8 cellular contexts compared by ENCODE assay signal in the genomic region with DNA sequence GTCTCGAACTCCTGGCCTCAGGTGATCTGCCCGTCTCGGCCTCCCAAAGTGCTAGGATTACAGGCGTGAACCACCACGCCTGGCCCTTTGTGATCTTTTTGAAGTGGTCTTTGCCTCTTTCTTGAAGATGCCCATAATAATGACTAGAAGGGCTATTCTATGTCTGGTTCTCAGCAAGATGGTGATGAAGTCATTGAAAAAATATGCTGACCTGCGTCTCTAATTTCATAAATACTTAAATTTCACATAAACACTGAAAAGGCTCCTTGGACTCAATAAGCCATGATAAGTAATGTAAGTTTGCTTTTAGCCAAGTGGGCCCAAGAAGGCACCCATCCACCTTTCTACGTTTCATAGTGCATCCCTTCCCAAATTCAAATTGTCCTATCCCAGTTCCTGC. TPM values are rescaled to one million over a fixed set of nuclear protein-coding genes. Genes with fewer than 3 reads are reported as not detected.
DNase-seq lines count a peak whose midpoint lies in the region; ATAC-seq, FAIRE-seq and TF ChIP-seq lines count a peak whose summit lies in the region.

No MANE protein-coding gene starts in this region.

- no peak overlapping the region for H3K4ac ChIP-seq in H1 (replicated peaks; ENCODE audit: insufficient read length, low read depth, low read length)

- TF ChIP-seq CTCF in DND-41 (IDR thresholded peaks at IDR 0.05; ENCODE audit: borderline replicate concordance, extremely low read depth, low read length, poor library complexity, severe bottlenecking) (no peak), OCI-LY7 (conservative IDR thresholded peaks at IDR 0.05; ENCODE audit: low read length) (no peak), H1 (IDR thresholded peaks at IDR 0.05; ENCODE audit: control extremely low read depth in 1 of 3, insufficient read depth in 1 of 3, low read depth in 1 of 3, low read length in 3 of 3) (no peak), osteoblast (IDR thresholded peaks at IDR 0.05; ENCODE audit: extremely low read depth, low read depth, low read length) (no peak)

- no peak for TF ChIP-seq POLR2A in H1 (IDR thresholded peaks at IDR 0.05; ENCODE audit: control extremely low read depth in 1 of 2, low read depth in 2 of 2, low read length in 2 of 2)

- no peak overlapping the region for H3K14ac ChIP-seq in H1 (ENCODE audit: insufficient read length)

- H4K8ac ChIP-seq in H1 (ENCODE audit: extremely low read depth, insufficient read depth, low read length), result no peak overlapping the region

- no peaks in the 10 kb centered on the region for H3K23me2 ChIP-seq in H1 (ENCODE audit: low read depth, low read length)

- BruUV-seq in OCI-LY7 (replicated peaks; lab: Mats Ljungman, UMichigan), result no TSS peak

- H3K9me2 ChIP-seq in OCI-LY7 (ENCODE audit: insufficient read depth, low read length), result no peaks in the 10 kb centered on the region

- H4K91ac ChIP-seq in H1 (replicated peaks; ENCODE audit: insufficient read length, low read length), result no peak overlapping the region

- H2BK5ac ChIP-seq in H1 (ENCODE audit: low read depth, low read length), result no peak overlapping the region

- no peak for TF ChIP-seq RAD21 in H1 (IDR thresholded peaks at IDR 0.05 in 1 of 2, conservative IDR thresholded peaks at IDR 0.05 in 1 of 2; ENCODE audit: low read depth in 2 of 2, low read length in 2 of 2)

- no peak overlapping the region for H2BK120ac ChIP-seq in H1 (replicated peaks; ENCODE audit: low read depth, low read length)

- no peak overlapping the region for H2BK15ac ChIP-seq in H1 (ENCODE audit: low read length)

- H2BK12ac ChIP-seq in H1 (ENCODE audit: low read depth, low read length), result no peak overlapping the region

- no peak overlapping the region for H3K56ac ChIP-seq in H1 (replicated peaks; ENCODE audit: insufficient read length, low read depth, low read length)

- H4K20me1 ChIP-seq in DND-41 (ENCODE audit: insufficient read depth, low read length), result peaks cover 13% of the 10 kb centered on the region
- H4K20me1 ChIP-seq in OCI-LY7 (ENCODE audit: insufficient read depth, low read length), result peaks cover 14% of the 10 kb centered on the region
- peaks cover 2% of the 10 kb centered on the region in 2 experiments for H4K20me1 ChIP-seq in H1 (replicated peaks in 1 of 2; ENCODE audit: control insufficient read depth in 1 of 2, insufficient read depth in 2 of 2, low read length in 2 of 2)
- no peaks in the 10 kb centered on the region for H4K20me1 ChIP-seq in osteoblast (ENCODE audit: insufficient read depth, low read length)

- H3K9me3 ChIP-seq in DND-41 (ENCODE audit: insufficient read depth, low read length, severe bottlenecking), result no peaks in the 10 kb centered on the region
- no peaks in the 10 kb centered on the region for H3K9me3 ChIP-seq in OCI-LY7 (ENCODE audit: low read length)
- H3K9me3 ChIP-seq in H1 (ENCODE audit: insufficient read depth in 2 of 2, low read depth in 1 of 2, low read length in 1 of 2), result no peaks in the 10 kb centered on the region
- H3K9me3 ChIP-seq in osteoblast (ENCODE audit: low read depth, low read length), result no peaks in the 10 kb centered on the region

- H3K23ac ChIP-seq in H1 (ENCODE audit: insufficient read length), result no peak overlapping the region

- no peaks in the 10 kb centered on the region for H3K79me1 ChIP-seq in H1 (ENCODE audit: low read depth, low read length)

- H3K27ac ChIP-seq in DND-41 (ENCODE audit: low read length) (peak overlapping the region; percentile 93), OCI-LY7 (ENCODE audit: low read depth, low read length, poor library complexity, severe bottlenecking) (no peak overlapping the region), H1 (ENCODE audit: low read depth, low read length) (no peak overlapping the region), osteoblast (ENCODE audit: low read depth, low read length) (peak overlapping the region; percentile 94)

- no peak for FAIRE-seq in H1 (lab: Jason Lieb, UNC)

- H3K79me2 ChIP-seq in DND-41 (ENCODE audit: insufficient read depth, low read length) (peaks cover 37% of the 10 kb centered on the region), OCI-LY7 (ENCODE audit: insufficient read depth, low read depth, low read length) (peaks cover 36% of the 10 kb centered on the region), H1 (ENCODE audit: control insufficient read depth in 1 of 2, insufficient read depth in 2 of 2, low read length in 2 of 2) (peaks cover 9 to 36% of the 10 kb centered on the region in 2 experiments), osteoblast (ENCODE audit: insufficient read depth, low read length) (peaks cover 33% of the 10 kb centered on the region)

- H4K5ac ChIP-seq in H1 (ENCODE audit: insufficient read length, low read depth, low read length), result peak overlapping the region; percentile 91

- ATAC-seq in DND-41 (ENCODE audit: insufficient read depth, low read depth) (no peak), GM19324 (IDR thresholded peaks at IDR 0.05; ENCODE audit: low FRiP score, unreplicated experiment) (no peak), GM21447 (IDR thresholded peaks at IDR 0.05; ENCODE audit: unreplicated experiment) (no peak)

- POLR2A ChIA-PET in OCI-LY7 (lab: Charles Lee) (interaction anchor here (1.0 kb wide), 1 partner anchor 40 kb away, joined by 3 read pairs; no protein-coding TSS in a partner anchor), H1 (lab: Charles Lee; ENCODE audit: partially characterized antibody) (interaction anchor here (0.6 to 2.6 kb wide), 9 partner anchors 11 to 449 kb away, joined by 3 to 15 read pairs (median 4); partner anchors contain the start of gene LEO1)

- H2AK5ac ChIP-seq in H1 (ENCODE audit: low read depth, low read length), result no peak overlapping the region

- H3K9ac ChIP-seq in DND-41 (ENCODE audit: low read depth, low read length) (peak overlapping the region; percentile 90), H1 (replicated peaks in 1 of 4; ENCODE audit: extremely low read depth in 1 of 4, low read depth in 3 of 4, low read length in 3 of 4) (no peak overlapping the region; a peak in 1 of 7 replicates)

- peaks cover 31% of the 10 kb centered on the region for H3K4me1 ChIP-seq in DND-41 (ENCODE audit: insufficient read depth, low read length)
- H3K4me1 ChIP-seq in OCI-LY7 (ENCODE audit: insufficient read depth, low read length, poor library complexity, severe bottlenecking), result peaks cover 36% of the 10 kb centered on the region
- H3K4me1 ChIP-seq in H1 (replicated peaks in 1 of 4; ENCODE audit: control insufficient read depth in 3 of 4, insufficient read depth in 4 of 4, low read length in 3 of 4), result peaks cover 2 to 11% (median 4%) of the 10 kb centered on the region in 4 experiments; a peak in 5 of 7 replicates
- H3K4me1 ChIP-seq in osteoblast (ENCODE audit: insufficient read depth, low read length), result peaks cover 24% of the 10 kb centered on the region

- H2AFZ ChIP-seq in DND-41 (ENCODE audit: low read depth, low read length), result peak overlapping the region; percentile 89
- H2AFZ ChIP-seq in OCI-LY7 (ENCODE audit: low read length), result peak overlapping the region; percentile 67; the same call in 1 of the 2 replicates
- no peak overlapping the region for H2AFZ ChIP-seq in H1 (ENCODE audit: low read length)
- H2AFZ ChIP-seq in osteoblast (ENCODE audit: low read length), result peak overlapping the region; percentile 93

- H2BK20ac ChIP-seq in H1 (ENCODE audit: low read length), result no peak overlapping the region

- TF ChIP-seq EP300 in H1 (IDR thresholded peaks at IDR 0.05; ENCODE audit: borderline replicate concordance in 1 of 2, low read depth in 2 of 2, low read length in 2 of 2), result no peak

- CTCF ChIA-PET in OCI-LY7 (lab: Charles Lee; ENCODE audit: unreplicated experiment) (no interaction called here), H1 (lab: Charles Lee; ENCODE audit: partially characterized antibody) (interaction anchor here (0.5 kb wide), 1 partner anchor 1651 kb away, joined by 3 read pairs; no protein-coding TSS in a partner anchor)

- no peak overlapping the region for H3K18ac ChIP-seq in H1 (ENCODE audit: extremely low read depth, low read length)

- H3K27me3 ChIP-seq in DND-41 (ENCODE audit: insufficient read depth, low read length, poor library complexity) (no peaks in the 10 kb centered on the region), H1 (replicated peaks in 1 of 4; ENCODE audit: control insufficient read depth in 3 of 4, extremely low read depth in 1 of 4, insufficient read depth in 3 of 4, low read length in 3 of 4) (no peaks in the 10 kb centered on the region), osteoblast (ENCODE audit: insufficient read depth, low read length) (no peaks in the 10 kb centered on the region)

- peak overlapping the region in 1 of 2 experiments; percentile 91; a peak in 2 of 4 replicates for H3K4me3 ChIP-seq in DND-41 (ENCODE audit: low read depth in 1 of 2, low read length in 2 of 2)
- H3K4me3 ChIP-seq in OCI-LY7 (ENCODE audit: low read depth, low read length, poor library complexity, severe bottlenecking), result peak overlapping the region; percentile 82
- H3K4me3 ChIP-seq in H1 (ENCODE audit: extremely low read depth in 1 of 4, insufficient read depth in 2 of 4, low read depth in 3 of 4, low read length in 4 of 4), result peak overlapping the region in 3 of 4 experiments; percentile 60 to 90 (median 63); a peak in 5 of 8 replicates
- peak overlapping the region; percentile 96 for H3K4me3 ChIP-seq in osteoblast (ENCODE audit: insufficient read depth, low read length)

- DNase-seq in DND-41, result no peak
- no peak for DNase-seq in OCI-LY7 (ENCODE audit: low spot score)
- no peak for DNase-seq in H1 (ENCODE audit: low read depth in 1 of 2, low spot score in 2 of 2)
- peak; percentile 86 for DNase-seq in osteoblast (ENCODE audit: insufficient read length, low spot score, missing footprints)
- no peak for DNase-seq in AG20443 (ENCODE audit: low spot score)
- no peak for DNase-seq in activated CD4-positive, alpha-beta T cell treated with anti-CD3 and anti-CD28 coated beads, Interleukin-2, amount 50 U/mL, for 1 hour

- peak overlapping the region; percentile 83 for H3K4me2 ChIP-seq in DND-41 (ENCODE audit: insufficient read depth, low read length)
- H3K4me2 ChIP-seq in OCI-LY7 (ENCODE audit: low read length), result peak overlapping the region; percentile 62
- peak overlapping the region; percentile 47 to 74 for H3K4me2 ChIP-seq in H1 (ENCODE audit: insufficient read depth in 1 of 2, low read depth in 2 of 2, low read length in 2 of 2)
- peak overlapping the region; percentile 88 for H3K4me2 ChIP-seq in osteoblast (ENCODE audit: insufficient read depth, low read length)

- intact Hi-C loops in OCI-LY7 (cut with micrococcal nuclease; ENCODE audit: unreplicated experiment), result loop anchor here (2.0 to 5.0 kb wide), 2 partner anchors 35 to 186 kb away; no protein-coding TSS in a partner anchor

- H3K36me3 ChIP-seq in DND-41 (ENCODE audit: insufficient read depth, low read length) (no peaks in the 10 kb centered on the region; the same call in 1 of the 2 replicates), OCI-LY7 (ENCODE audit: insufficient read depth, low read length) (peaks cover 2% of the 10 kb centered on the region), H1 (ENCODE audit: control insufficient read depth in 2 of 4, insufficient read depth in 4 of 4, low read length in 3 of 4) (no peaks in the 10 kb centered on the region), osteoblast (ENCODE audit: insufficient read depth, low read length) (no peaks in the 10 kb centered on the region)

- 86% methylated on average over 7 of the region's 7 CpGs; no CpG with 5 or more reads in 1 of the 2 experiments for WGBS in H1 (ENCODE audit: extremely low coverage in 1 of 2, insufficient coverage in 1 of 2, insufficient read length in 1 of 2, insufficient replicate concordance in 2 of 2, low coverage in 1 of 2, low lambda C conversion rate in 2 of 2, missing lambda C conversion rate in 1 of 2), 2 experiments

RNA-seq across cellular contexts. Expression of gene MAPK6, which starts 0.8 kb away (rescaled TPM):
- 19.8 and 25.9 TPM in 2 replicates for total RNA-seq in OCI-LY7 (2014; rRNA removed; shearing (Covaris generic))
- total RNA-seq in OCI-LY7 (2022) (49.7 and 51.1 TPM in 2 replicates), osteoblast (77.2 and 86.9 TPM in 2 replicates)
- total RNA-seq in H1 (2021; fragmentation: NEBNext Ultra II Directional; extraction: Animal tissue kit (Norgen Biotek cat#: 25700)), result 108 and 115 TPM in 2 replicates
- polyA plus RNA-seq in H1 (2011; rRNA removed), result 15.4 and 22.6 TPM in 2 replicates
- 34.2 TPM for polyA plus RNA-seq in H1 (2011; cell fraction: cytosol; rRNA removed)
- 16.3 TPM for polyA plus RNA-seq in H1 (2011; cell fraction: nucleus; rRNA removed)
- 29.3 to 60.9 TPM (median 37.5 TPM) in 4 replicates for polyA plus RNA-seq in H1 (2012, experiment 1 of 2)
- 3.8 TPM for polyA plus RNA-seq in H1 (2012, experiment 2 of 2)
- polyA plus RNA-seq in H1 (2013, experiment 1 of 2), result 51.0 TPM
- 51.3 TPM for polyA plus RNA-seq in H1 (2013, experiment 2 of 2)
- polyA minus RNA-seq in H1 (2011; rRNA and poly(A)+ RNA removed), result 74.0 and 90.1 TPM in 2 replicates
- polyA minus RNA-seq in H1 (2011; cell fraction: cytosol; rRNA and poly(A)+ RNA removed), result 53.2 TPM
- polyA minus RNA-seq in H1 (2011; cell fraction: nucleus; rRNA and poly(A)+ RNA removed), result 46.9 TPM

RNA-seq across cellular contexts. Expression of gene LEO1, which starts 46.7 kb away (rescaled TPM):
- 22.0 and 43.0 TPM in 2 replicates for total RNA-seq in OCI-LY7 (2014; rRNA removed; shearing (Covaris generic))
- total RNA-seq in OCI-LY7 (2022), result 27.8 and 34.4 TPM in 2 replicates
- total RNA-seq in H1 (2021; fragmentation: NEBNext Ultra II Directional; extraction: Animal tissue kit (Norgen Biotek cat#: 25700)), result 27.4 and 29.2 TPM in 2 replicates
- polyA plus RNA-seq in H1 (2011; rRNA removed), result 1.3 and 1.6 TPM in 2 replicates
- polyA plus RNA-seq in H1 (2011; cell fraction: cytosol; rRNA removed), result 6.9 TPM
- polyA plus RNA-seq in H1 (2011; cell fraction: nucleus; rRNA removed), result 1.6 TPM
- 28.0 to 46.2 TPM (median 31.8 TPM) in 4 replicates for polyA plus RNA-seq in H1 (2012, experiment 1 of 2)
- polyA plus RNA-seq in H1 (2012, experiment 2 of 2), result 4.0 TPM
- 27.7 TPM for polyA plus RNA-seq in H1 (2013, experiment 1 of 2)
- 28.2 TPM for polyA plus RNA-seq in H1 (2013, experiment 2 of 2)
- polyA minus RNA-seq in H1 (2011; rRNA and poly(A)+ RNA removed), result 5.2 and 5.3 TPM in 2 replicates
- polyA minus RNA-seq in H1 (2011; cell fraction: cytosol; rRNA and poly(A)+ RNA removed), result 6.2 TPM
- 4.5 TPM for polyA minus RNA-seq in H1 (2011; cell fraction: nucleus; rRNA and poly(A)+ RNA removed)
- total RNA-seq in osteoblast, result 15.6 and 16.3 TPM in 2 replicates

Comparison
In these comparisons a context has a peak if more than half of its experiments do, and no peak if none do; other contexts are left out.
1. H3K27ac ChIP-seq: peak in DND-41 (single experiment) and osteoblast (single experiment); none in OCI-LY7 (single experiment) and H1 (single experiment).
2. Peak in every context shown above with its lines, with median percentiles within 50 percentile points of each other: H3K4me2 ChIP-seq.